ENCODE assay signal across 17 cellular contexts in genomic region chr2:237818066-237818473, GRCh38. TPM values are rescaled to one million over a fixed set of nuclear protein-coding genes. Genes with fewer than 3 reads are reported as not detected.
DNase-seq lines count a peak whose midpoint lies in the region; ATAC-seq, FAIRE-seq and TF ChIP-seq lines count a peak whose summit lies in the region.
"Had no signal": no experiment of that assay in that cellular context is flagged by ENCODE, and none has a peak within 500 bp of the region (broad histone marks: within the 10 kb centered on the region; RNA-seq: fewer than 3 reads in every experiment).

No MANE protein-coding gene starts in this region.

- no peak overlapping the region for H2AFZ ChIP-seq in PC-9
- no peak overlapping the region for H2AFZ ChIP-seq in endothelial cell of umbilical vein (ENCODE audit: low read depth, low read length)

- no peak overlapping the region; the same call in 1 of the 2 replicates for H3K4me3 ChIP-seq in PC-9
- no peak overlapping the region for H3K4me3 ChIP-seq in endothelial cell of umbilical vein (replicated peaks in 1 of 3; ENCODE audit: insufficient read depth in 1 of 3, low read depth in 1 of 3, low read length in 3 of 3)
- H3K4me3 ChIP-seq: gastroesophageal sphincter, MG63 had no signal

- intact Hi-C loops in PC-9 (cut with micrococcal nuclease; ENCODE audit: unreplicated experiment) = no loop called here
- intact Hi-C loops in endothelial cell of umbilical vein (cut with micrococcal nuclease) = no loop called here

- ATAC-seq in GM21526 (IDR thresholded peaks at IDR 0.05; ENCODE audit: low FRiP score, unreplicated experiment) = no peak
- ATAC-seq: gastroesophageal sphincter, Panc1, sciatic nerve had no signal

- H3K27ac ChIP-seq in PC-9 = no peak overlapping the region
- no peak overlapping the region for H3K27ac ChIP-seq in endothelial cell of umbilical vein (ENCODE audit: insufficient read depth, low read depth, low read length)
- H3K27ac ChIP-seq: gastroesophageal sphincter had no signal

- dilution Hi-C loops in endothelial cell of umbilical vein (cut with MboI; ENCODE audit: extremely low pct_ligation_motif_present, low sequenced_read_pairs) = no loop called here

- BruUV-seq in PC-9 (replicated peaks; lab: Mats Ljungman, UMichigan) (no TSS peak), endothelial cell of umbilical vein (replicated peaks; lab: Mats Ljungman, UMichigan) (no TSS peak)

- H3K4me1 ChIP-seq in PC-9 (replicated peaks; ENCODE audit: insufficient read depth) = peaks cover 20% of the 10 kb centered on the region
- no peaks in the 10 kb centered on the region for H3K4me1 ChIP-seq in endothelial cell of umbilical vein (ENCODE audit: control insufficient read depth, extremely low read depth, insufficient read depth, low read length)
- H3K4me1 ChIP-seq: gastroesophageal sphincter had no signal

- no peak overlapping the region for H3K9ac ChIP-seq in endothelial cell of umbilical vein (replicated peaks; ENCODE audit: extremely low read depth, insufficient read depth, low read length)

- no peaks in the 10 kb centered on the region for H3K9me1 ChIP-seq in endothelial cell of umbilical vein (replicated peaks; ENCODE audit: control insufficient read depth, extremely low read depth, insufficient read depth, low read length)

- no peaks in the 10 kb centered on the region for H3K27me3 ChIP-seq in PC-9 (ENCODE audit: insufficient read depth, low read depth)
- peaks cover 4% of the 10 kb centered on the region in 2 experiments for H3K27me3 ChIP-seq in endothelial cell of umbilical vein (ENCODE audit: control insufficient read depth in 2 of 2, insufficient read depth in 2 of 2, low read length in 2 of 2)
- H3K27me3 ChIP-seq: gastroesophageal sphincter had no signal

- H3K9me3 ChIP-seq in PC-9 (ENCODE audit: insufficient read depth, low read depth) (no peaks in the 10 kb centered on the region), endothelial cell of umbilical vein (replicated peaks; ENCODE audit: control insufficient read depth, insufficient read depth, low read length) (no peaks in the 10 kb centered on the region)
- H3K9me3 ChIP-seq: gastroesophageal sphincter, MG63 had no signal

- no peaks in the 10 kb centered on the region for H3K79me2 ChIP-seq in PC-9 (ENCODE audit: low read depth)
- no peaks in the 10 kb centered on the region for H3K79me2 ChIP-seq in endothelial cell of umbilical vein (ENCODE audit: control insufficient read depth, insufficient read depth, low read length)

- CTCF ChIA-PET in PC-9 (lab: Charles Lee) (no interaction called here), endothelial cell of umbilical vein (lab: Charles Lee) (no interaction called here)

- POLR2A ChIA-PET in PC-9 (lab: Charles Lee; ENCODE audit: unreplicated experiment) (no interaction called here), endothelial cell of umbilical vein (lab: Charles Lee) (no interaction called here)

- no peaks in the 10 kb centered on the region; the same call in 1 of the 2 replicates for H3K9me2 ChIP-seq in PC-9 (ENCODE audit: insufficient read depth)

- no peak for FAIRE-seq in endothelial cell of umbilical vein (lab: Jason Lieb, UNC)
- FAIRE-seq in GM19239 (lab: Jason Lieb, UNC) = no peak
- FAIRE-seq: colon had no signal

- H4K20me1 ChIP-seq in PC-9 (ENCODE audit: insufficient read depth) (no peaks in the 10 kb centered on the region), endothelial cell of umbilical vein (replicated peaks; ENCODE audit: control insufficient read depth, extremely low read depth, insufficient read depth, low read length) (no peaks in the 10 kb centered on the region)

- TF ChIP-seq CTCF in PC-9 (conservative IDR thresholded peaks at IDR 0.05) = 0 out of 2 replicates have a peak, but pooled peaks have one; percentile 1
- TF ChIP-seq CTCF in endothelial cell of umbilical vein (IDR thresholded peaks at IDR 0.05; ENCODE audit: extremely low read depth in 1 of 2, insufficient read depth in 1 of 2, low read depth in 1 of 2, low read length in 2 of 2) = no peak

- H3K4me2 ChIP-seq in PC-9 = peak overlapping the region; percentile 46
- no peak overlapping the region for H3K4me2 ChIP-seq in endothelial cell of umbilical vein (ENCODE audit: insufficient read depth, low read length)

- DNase-seq in EL (peak; percentile 78), PC-9 (peak in 1 of 2 experiments; percentile 88), endothelial cell of umbilical vein (ENCODE audit: low read depth, low spot score) (no peak), non-pigmented ciliary epithelial cell (ENCODE audit: low read depth) (peak; percentile 53), anterior cingulate cortex (lab: John Stamatoyannopoulos, UW) (no peak), SHP77 treated with DMSO at 0.1 percent for 48 hours (lab: John Stamatoyannopoulos, UW) (no peak), GM19239 (ENCODE audit: insufficient read length, low spot score) (no peak)
- DNase-seq: activated naive CD4-positive, alpha-beta T cell treated with anti-CD3 and anti-CD28 coated beads, Interleukin-2, amount 10 ng/mL, durations not matched to agents 7 days and 5 days; kidney glomerular epithelial cell; MG63; NCI-H345; substantia nigra had no signal

- H3F3A ChIP-seq in PC-9 (ENCODE audit: insufficient read depth, low read depth) = peaks cover 17% of the 10 kb centered on the region

- TF ChIP-seq POLR2A in endothelial cell of umbilical vein (IDR thresholded peaks at IDR 0.05; ENCODE audit: low read depth, low read length) = no peak

- H3K36me3 ChIP-seq in PC-9 (ENCODE audit: low read depth) (no peaks in the 10 kb centered on the region), endothelial cell of umbilical vein (ENCODE audit: control insufficient read depth in 2 of 2, extremely low read depth in 1 of 2, insufficient read depth in 2 of 2, low read length in 2 of 2) (no peaks in the 10 kb centered on the region)
- H3K36me3 ChIP-seq: gastroesophageal sphincter, MG63 had no signal

TF ChIP-seq in endothelial cell of umbilical vein, 7 proteins besides CTCF, POLR2A, EP300 and RAD21:
- TF ChIP-seq, protein P1, sequence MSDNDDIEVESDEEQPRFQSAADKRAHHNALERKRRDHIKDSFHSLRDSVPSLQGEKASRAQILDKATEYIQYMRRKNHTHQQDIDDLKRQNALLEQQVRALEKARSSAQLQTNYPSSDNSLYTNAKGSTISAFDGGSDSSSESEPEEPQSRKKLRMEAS (IDR thresholded peaks at IDR 0.05; ENCODE audit: insufficient read depth, insufficient read length) = no peak
- TF ChIP-seq GATA2 (IDR thresholded peaks at IDR 0.05; ENCODE audit: insufficient read depth, insufficient read length, low read depth, low read length) = peak; percentile 37
- TF ChIP-seq EZH2 (IDR thresholded peaks at IDR 0.05; ENCODE audit: borderline replicate concordance, low read depth, low read length, severe bottlenecking) = no peak
TF ChIP-seq in endothelial cell of umbilical vein: peak in this region for 1.

RNA-seq across cellular contexts. Expression of gene RBM44, which starts 19.5 kb away (rescaled TPM):
- total RNA-seq in PC-9 (2021) (0.94 and 1.5 TPM in 2 replicates), endothelial cell of umbilical vein (0.44 and 0.53 TPM in 2 replicates)
- 0.14 and 0.16 TPM in 2 replicates for polyA plus RNA-seq in endothelial cell of umbilical vein
- 0.09 and 0.14 TPM in 2 replicates for polyA plus RNA-seq in endothelial cell of umbilical vein (2011; cell fraction: cytosol; rRNA removed)
- polyA plus RNA-seq in endothelial cell of umbilical vein (2011; cell fraction: nucleus; rRNA removed) = 1.7 and 2.0 TPM in 2 replicates
- polyA plus RNA-seq in endothelial cell of umbilical vein (2012) = 0.20 and 0.29 TPM in 2 replicates
- 0.38 TPM in 1 of 2 replicates, not detected in the other for polyA minus RNA-seq in endothelial cell of umbilical vein
- polyA minus RNA-seq in endothelial cell of umbilical vein (2011; cell fraction: cytosol; rRNA and poly(A)+ RNA removed) = not detected
- polyA minus RNA-seq in endothelial cell of umbilical vein (2011; cell fraction: nucleus; rRNA and poly(A)+ RNA removed) = 0.87 and 1.0 TPM in 2 replicates

RNA-seq across cellular contexts. Expression of gene RAMP1, which starts 41.4 kb away (rescaled TPM):
- total RNA-seq in PC-9 (2021) = 48.5 and 48.7 TPM in 2 replicates
- not detected in 2 replicates for total RNA-seq in endothelial cell of umbilical vein
- polyA plus RNA-seq in endothelial cell of umbilical vein = 0.18 TPM in 1 of 2 replicates, not detected in the other
- not detected in 2 replicates for polyA plus RNA-seq in endothelial cell of umbilical vein (2011; cell fraction: cytosol; rRNA removed)
- polyA plus RNA-seq in endothelial cell of umbilical vein (2011; cell fraction: nucleus; rRNA removed) = not detected in 2 replicates
- polyA plus RNA-seq in endothelial cell of umbilical vein (2012) = 0.31 TPM in 1 of 2 replicates, not detected in the other
- polyA minus RNA-seq in endothelial cell of umbilical vein = not detected in 2 replicates
- not detected for polyA minus RNA-seq in endothelial cell of umbilical vein (2011; cell fraction: cytosol; rRNA and poly(A)+ RNA removed)
- polyA minus RNA-seq in endothelial cell of umbilical vein (2011; cell fraction: nucleus; rRNA and poly(A)+ RNA removed) = not detected in 2 replicates

Comparison
In these comparisons a context has a peak if more than half of its experiments do, and no peak if none do; other contexts are left out.
1. DNase-seq: peak in EL (single experiment) and non-pigmented ciliary epithelial cell (single experiment); none in endothelial cell of umbilical vein (single experiment), anterior cingulate cortex (0 of 58), SHP77 treated with DMSO at 0.1 percent for 48 hours (single experiment) and GM19239 (single experiment).
2. RNA of gene RAMP1, which starts 41.4 kb away (total RNA-seq): 48.5 to 48.7 TPM in PC-9; not detected in endothelial cell of umbilical vein; every median in the first group is over 10 times any median in the second.